ENCODE assay signal across 11 cellular contexts in the genomic region with DNA sequence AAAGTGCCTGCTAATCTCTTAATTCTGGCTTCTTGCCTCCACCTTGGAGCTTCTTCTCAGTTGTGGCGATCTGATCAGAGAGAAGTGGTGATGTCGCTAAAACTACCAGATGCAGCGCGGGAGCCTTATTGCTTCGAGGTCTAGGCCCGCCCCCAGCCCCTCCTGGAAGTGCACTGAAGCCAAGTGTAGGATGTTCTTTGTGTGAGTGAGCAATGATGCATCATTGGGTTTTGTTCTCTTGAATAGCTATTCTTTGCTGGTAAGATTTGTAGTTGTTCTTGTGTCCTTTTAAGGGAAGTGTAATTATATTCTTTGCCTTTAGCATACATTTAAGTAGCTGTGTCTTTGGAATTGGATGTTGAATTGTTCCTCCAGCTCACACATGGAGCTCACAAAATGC. TPM values are rescaled to one million over a fixed set of nuclear protein-coding genes. Genes with fewer than 3 reads are reported as not detected.
DNase-seq lines count a peak whose midpoint lies in the region; ATAC-seq lines count a peak whose summit lies in the region.
"Had no signal": no experiment of that assay in that cellular context is flagged by ENCODE, and none has a peak within 500 bp of the region (broad histone marks: within the 10 kb centered on the region; RNA-seq: fewer than 3 reads in every experiment).

No MANE protein-coding gene starts in this region.

- DNase-seq in stimulated activated CD4-positive, alpha-beta T cell treated with anti-CD3 and anti-CD28 coated beads, Interleukin-1b, Interleukin-23, amount 100 ng/mL, for 48 hours, result peak; percentile 18
- no peak for DNase-seq in stimulated activated CD4-positive, alpha-beta T cell treated with anti-CD3 and anti-CD28 coated beads, Interleukin-15, amount 100 ng/mL, for 24 hours
- no peak for DNase-seq in activated CD4-positive, alpha-beta memory T cell treated with anti-CD3 and anti-CD28 coated beads, Interleukin-2, amount 10 ng/mL, durations not matched to agents 7 days and 5 days
- DNase-seq in fibroblast of peridontal ligament (ENCODE audit: extremely low read depth) (peak; percentile 42), germinal center (ENCODE audit: low spot score) (no peak), H4 (ENCODE audit: low spot score) (no peak)
- DNase-seq: NCI-H2171, tibial artery had no signal

- peaks cover 77% of the 10 kb centered on the region for H3K36me3 Mint-ChIP-seq in activated CD4-positive, alpha-beta memory T cell treated with anti-CD3 and anti-CD28 coated beads, Interleukin-2, amount 10 ng/mL, durations not matched to agents 7 days and 5 days (ENCODE audit: low read depth)

- POLR2A ChIA-PET in activated CD4-positive, alpha-beta memory T cell treated with anti-CD3 and anti-CD28 coated beads, Interleukin-2, amount 10 ng/mL, durations not matched to agents 7 days and 5 days (lab: Charles Lee), result interaction anchor here (2.8 kb wide), 1 partner anchor 36 kb away, joined by 15 read pairs; a partner anchor contains a TSS

- H3K4me3 Mint-ChIP-seq in activated CD4-positive, alpha-beta memory T cell treated with anti-CD3 and anti-CD28 coated beads, Interleukin-2, amount 10 ng/mL, durations not matched to agents 7 days and 5 days, result no peak overlapping the region

- H3K4me1 Mint-ChIP-seq in activated CD4-positive, alpha-beta memory T cell treated with anti-CD3 and anti-CD28 coated beads, Interleukin-2, amount 10 ng/mL, durations not matched to agents 7 days and 5 days, result peaks cover 27% of the 10 kb centered on the region

- H3K9me3 Mint-ChIP-seq in activated CD4-positive, alpha-beta memory T cell treated with anti-CD3 and anti-CD28 coated beads, Interleukin-2, amount 10 ng/mL, durations not matched to agents 7 days and 5 days, result no peaks in the 10 kb centered on the region

- H3K27me3 Mint-ChIP-seq in activated CD4-positive, alpha-beta memory T cell treated with anti-CD3 and anti-CD28 coated beads, Interleukin-2, amount 10 ng/mL, durations not matched to agents 7 days and 5 days, result no peaks in the 10 kb centered on the region

- peak overlapping the region; percentile 18 for H3K27ac Mint-ChIP-seq in activated CD4-positive, alpha-beta memory T cell treated with anti-CD3 and anti-CD28 coated beads, Interleukin-2, amount 10 ng/mL, durations not matched to agents 7 days and 5 days

- ATAC-seq in HG03097 (IDR thresholded peaks at IDR 0.05; ENCODE audit: low FRiP score, unreplicated experiment) (no peak), GM21576 (IDR thresholded peaks at IDR 0.05; ENCODE audit: unreplicated experiment) (no peak)
- ATAC-seq: gastroesophageal sphincter had no signal

- CTCF ChIA-PET in activated CD4-positive, alpha-beta memory T cell treated with anti-CD3 and anti-CD28 coated beads, Interleukin-2, amount 10 ng/mL, durations not matched to agents 7 days and 5 days (lab: Charles Lee), result interaction anchor here (0.6 to 1.0 kb wide), 4 partner anchors 10 to 80 kb away, joined by 3 to 4 read pairs (median 4); no protein-coding TSS in a partner anchor

RNA-seq across cellular contexts. Expression of a gene that starts 35.8 kb away (rescaled TPM):
- total RNA-seq in activated CD4-positive, alpha-beta memory T cell treated with anti-CD3 and anti-CD28 coated beads, Interleukin-2, amount 10 ng/mL, durations not matched to agents 7 days and 5 days, result 100 to 1,000 TPM; 142 to 147 TPM
- 38.0 and 57.8 TPM in 2 replicates for total RNA-seq in H4 (2014; rRNA removed; shearing (Covaris generic))

RNA-seq across cellular contexts. Expression of a gene that starts 41.3 kb away (rescaled TPM):
- total RNA-seq in activated CD4-positive, alpha-beta memory T cell treated with anti-CD3 and anti-CD28 coated beads, Interleukin-2, amount 10 ng/mL, durations not matched to agents 7 days and 5 days, result under 1 TPM; 0.88 TPM
- total RNA-seq in H4 (2014; rRNA removed; shearing (Covaris generic)), result 0.81 and 1.5 TPM in 2 replicates

Comparison
In these comparisons a context has a peak if more than half of its experiments do, and no peak if none do; other contexts are left out.
1. DNase-seq: peak in stimulated activated CD4-positive, alpha-beta T cell treated with anti-CD3 and anti-CD28 coated beads, Interleukin-1b, Interleukin-23, amount 100 ng/mL, for 48 hours (single experiment) and fibroblast of peridontal ligament (single experiment); none in stimulated activated CD4-positive, alpha-beta T cell treated with anti-CD3 and anti-CD28 coated beads, Interleukin-15, amount 100 ng/mL, for 24 hours (single experiment), activated CD4-positive, alpha-beta memory T cell treated with anti-CD3 and anti-CD28 coated beads, Interleukin-2, amount 10 ng/mL, durations not matched to agents 7 days and 5 days (single experiment), germinal center (single experiment) and H4 (single experiment).